8 cellular contexts compared by ENCODE assay signal in genomic region chr2:215880970-215881369, GRCh38.
A peak's percentile ranks its signal among the peaks of the same experiment; 100 is the strongest.
DNase-seq lines count a peak whose midpoint lies in the region; ATAC-seq, FAIRE-seq and TF ChIP-seq lines count a peak whose summit lies in the region.

No MANE protein-coding gene starts in this region.

- intact Hi-C loops in GM12878 (cut with micrococcal nuclease; ENCODE audit: unreplicated experiment), result loop anchor here (5.0 kb wide), 1 partner anchor 36 kb away; no protein-coding TSS in a partner anchor

- no peaks in the 10 kb centered on the region for H4K20me1 ChIP-seq in GM12878 (ENCODE audit: control insufficient read depth, insufficient read depth)

- H2AFZ ChIP-seq in GM12878 (ENCODE audit: control insufficient read depth, low read depth, low read length), result peak overlapping the region; percentile 46; the same call in 1 of the 2 replicates

- RAD21 ChIA-PET in GM12878 (lab: Charles Lee; ENCODE audit: unreplicated experiment), result interaction anchor here (0.6 to 7.0 kb wide), 16 partner anchors 12 to 314 kb away, joined by 3 to 76 read pairs (median 4); no protein-coding TSS in a partner anchor

- H3K27me3 ChIP-seq in GM12878 (replicated peaks in 1 of 2; ENCODE audit: control insufficient read depth in 2 of 2, insufficient read depth in 2 of 2, low read length in 1 of 2), result no peaks in the 10 kb centered on the region

- H3K27ac ChIP-seq in GM12878 (ENCODE audit: control insufficient read depth, insufficient read depth), result no peak overlapping the region

- in situ Hi-C loops in GM12878 (cut with MboI), result no loop called here

- H3K4me1 ChIP-seq in GM12878 (ENCODE audit: control insufficient read depth, insufficient read depth, low read length), result peaks cover 15% of the 10 kb centered on the region

- no peaks in the 10 kb centered on the region for H3K79me2 ChIP-seq in GM12878 (ENCODE audit: control insufficient read depth, insufficient read depth, low read length)

- H3K4me3 ChIP-seq in GM12864 (ENCODE audit: low read depth, low read length) (no peak overlapping the region), GM12878 (no peak overlapping the region)

- H3K9me3 ChIP-seq in GM12878 (replicated peaks; ENCODE audit: control insufficient read depth, insufficient read depth, low read length), result 0 out of 3 replicates have a peak, but pooled peaks cover 2% of the 10 kb centered on the region

- ATAC-seq in GM21423 (IDR thresholded peaks at IDR 0.05; ENCODE audit: unreplicated experiment) (peak; percentile 64), HG03159 (IDR thresholded peaks at IDR 0.05; ENCODE audit: unreplicated experiment) (peak; percentile 72), GM12878 (peak; percentile 82)

- DNase-seq in GM12864 (ENCODE audit: low read depth) (peak; percentile 10), GM12878 (ENCODE audit: low read depth, low spot score) (peak; percentile 38), NCI-H1092 (lab: John Stamatoyannopoulos, UW) (no peak), amniotic stem cell (lab: John Stamatoyannopoulos, UW) (no peak), AML-193 (lab: John Stamatoyannopoulos, UW) (no peak)
- no peak for DNase-seq in stimulated activated CD4-positive, alpha-beta T cell treated with anti-CD3 and anti-CD28 coated beads, Interleukin-15, amount 100 ng/mL, for 24 hours

- no peak overlapping the region for H3K4me2 ChIP-seq in GM12878 (ENCODE audit: control insufficient read depth, insufficient read depth)

- CTCF ChIA-PET in GM12878 (lab: Yijun Ruan, JAX), result interaction anchor here (0.7 to 2.5 kb wide), 11 partner anchors 10 to 314 kb away, joined by 3 to 10 read pairs (median 5); no protein-coding TSS in a partner anchor

- TF ChIP-seq RAD21 in GM12878 (IDR thresholded peaks at IDR 0.05; ENCODE audit: insufficient read depth, low read depth, low read length), result no peak

- POLR2A ChIA-PET in GM12878 (lab: Charles Lee), result interaction anchor here (0.9 to 2.7 kb wide), 10 partner anchors 9 to 438 kb away, joined by 3 to 10 read pairs (median 4); no protein-coding TSS in a partner anchor

- TF ChIP-seq POLR2A in GM12878 (IDR thresholded peaks at IDR 0.05; ENCODE audit: low read depth, low read length), result no peak

- no TSS peak for BruUV-seq in GM12878 (replicated peaks; lab: Mats Ljungman, UMichigan)

- SMC1A ChIA-PET in GM12878 (lab: Charles Lee; ENCODE audit: uncharacterized antibody, unreplicated experiment), result interaction anchor here (0.6 to 11.2 kb wide), 22 partner anchors 8 to 574 kb away, joined by 3 to 185 read pairs (median 6); no protein-coding TSS in a partner anchor

- WGBS in GM12878 (ENCODE audit: insufficient coverage, insufficient replicate concordance, low lambda C conversion rate, missing lambda C conversion rate), result 4% methylated on average over 4 of the region's 4 CpGs

- H3K9ac ChIP-seq in GM12878 (ENCODE audit: control insufficient read depth, insufficient read depth, low read length), result no peak overlapping the region

- TF ChIP-seq EP300 in GM12878 (IDR thresholded peaks at IDR 0.05; ENCODE audit: borderline replicate concordance in 1 of 2, control insufficient read depth in 1 of 2, low read depth in 2 of 2, low read length in 2 of 2), result no peak

- FAIRE-seq in GM12878 (lab: Jason Lieb, UNC), result no peak

- H3K36me3 ChIP-seq in GM12878 (ENCODE audit: control insufficient read depth in 2 of 2, insufficient read depth in 2 of 2, low read length in 1 of 2), result no peaks in the 10 kb centered on the region

- TF ChIP-seq CTCF in GM12864 (IDR thresholded peaks at IDR 0.05; ENCODE audit: low read depth, low read length, missing control alignments), result no peak
- no peak for TF ChIP-seq CTCF in GM12878 (IDR thresholded peaks at IDR 0.05 in 2 of 3, conservative IDR thresholded peaks at IDR 0.05 in 1 of 3; ENCODE audit: control insufficient read depth in 2 of 3, extremely low read depth in 1 of 3, insufficient read depth in 1 of 3, low read depth in 3 of 3, low read length in 3 of 3)

TF ChIP-seq in GM12878, 131 proteins besides CTCF, POLR2A, EP300 and RAD21 (continues in another document):
- TF ChIP-seq, protein P1, sequence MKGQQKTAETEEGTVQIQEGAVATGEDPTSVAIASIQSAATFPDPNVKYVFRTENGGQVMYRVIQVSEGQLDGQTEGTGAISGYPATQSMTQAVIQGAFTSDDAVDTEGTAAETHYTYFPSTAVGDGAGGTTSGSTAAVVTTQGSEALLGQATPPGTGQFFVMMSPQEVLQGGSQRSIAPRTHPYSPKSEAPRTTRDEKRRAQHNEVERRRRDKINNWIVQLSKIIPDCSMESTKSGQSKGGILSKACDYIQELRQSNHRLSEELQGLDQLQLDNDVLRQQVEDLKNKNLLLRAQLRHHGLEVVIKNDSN (IDR thresholded peaks at IDR 0.05; ENCODE audit: borderline replicate concordance, extremely low read length, insufficient read depth, low read depth, low read length), result peak; percentile 53
- TF ChIP-seq NFXL1 (IDR thresholded peaks at IDR 0.05; ENCODE audit: borderline replicate concordance) (no peak), NRF1 (conservative IDR thresholded peaks at IDR 0.05; ENCODE audit: low read depth, low read length) (no peak), ZNF384 (IDR thresholded peaks at IDR 0.05; ENCODE audit: borderline replicate concordance, low read depth, low read length) (no peak), BHLHE40 (IDR thresholded peaks at IDR 0.05; ENCODE audit: borderline replicate concordance in 1 of 2, low read depth in 2 of 2, low read length in 1 of 2) (peak; percentile 90), PAX8 (IDR thresholded peaks at IDR 0.05) (no peak), FOXK2 (IDR thresholded peaks at IDR 0.05) (no peak), SIX5 (IDR thresholded peaks at IDR 0.05; ENCODE audit: low read depth, low read length, severe bottlenecking) (no peak), CREM (IDR thresholded peaks at IDR 0.05; ENCODE audit: low read depth) (no peak), IKZF1 (conservative IDR thresholded peaks at IDR 0.05) (0 out of 2 replicates have a peak, but pooled peaks have one; percentile 6), BRCA1 (IDR thresholded peaks at IDR 0.05; ENCODE audit: low read depth, low read length) (no peak), ZNF24 (IDR thresholded peaks at IDR 0.05) (no peak), CEBPB (IDR thresholded peaks at IDR 0.05; ENCODE audit: borderline replicate concordance in 1 of 2, low read depth in 2 of 2, low read length in 2 of 2) (no peak), HDGF (IDR thresholded peaks at IDR 0.05) (no peak)
- TF ChIP-seq, protein P2, sequence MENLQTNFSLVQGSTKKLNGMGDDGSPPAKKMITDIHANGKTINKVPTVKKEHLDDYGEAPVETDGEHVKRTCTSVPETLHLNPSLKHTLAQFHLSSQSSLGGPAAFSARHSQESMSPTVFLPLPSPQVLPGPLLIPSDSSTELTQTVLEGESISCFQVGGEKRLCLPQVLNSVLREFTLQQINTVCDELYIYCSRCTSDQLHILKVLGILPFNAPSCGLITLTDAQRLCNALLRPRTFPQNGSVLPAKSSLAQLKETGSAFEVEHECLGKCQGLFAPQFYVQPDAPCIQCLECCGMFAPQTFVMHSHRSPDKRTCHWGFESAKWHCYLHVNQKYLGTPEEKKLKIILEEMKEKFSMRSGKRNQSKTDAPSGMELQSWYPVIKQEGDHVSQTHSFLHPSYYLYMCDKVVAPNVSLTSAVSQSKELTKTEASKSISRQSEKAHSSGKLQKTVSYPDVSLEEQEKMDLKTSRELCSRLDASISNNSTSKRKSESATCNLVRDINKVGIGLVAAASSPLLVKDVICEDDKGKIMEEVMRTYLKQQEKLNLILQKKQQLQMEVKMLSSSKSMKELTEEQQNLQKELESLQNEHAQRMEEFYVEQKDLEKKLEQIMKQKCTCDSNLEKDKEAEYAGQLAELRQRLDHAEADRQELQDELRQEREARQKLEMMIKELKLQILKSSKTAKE (IDR thresholded peaks at IDR 0.05; ENCODE audit: low read depth, poor library complexity, severe bottlenecking), result no peak
- TF ChIP-seq, protein P3, sequence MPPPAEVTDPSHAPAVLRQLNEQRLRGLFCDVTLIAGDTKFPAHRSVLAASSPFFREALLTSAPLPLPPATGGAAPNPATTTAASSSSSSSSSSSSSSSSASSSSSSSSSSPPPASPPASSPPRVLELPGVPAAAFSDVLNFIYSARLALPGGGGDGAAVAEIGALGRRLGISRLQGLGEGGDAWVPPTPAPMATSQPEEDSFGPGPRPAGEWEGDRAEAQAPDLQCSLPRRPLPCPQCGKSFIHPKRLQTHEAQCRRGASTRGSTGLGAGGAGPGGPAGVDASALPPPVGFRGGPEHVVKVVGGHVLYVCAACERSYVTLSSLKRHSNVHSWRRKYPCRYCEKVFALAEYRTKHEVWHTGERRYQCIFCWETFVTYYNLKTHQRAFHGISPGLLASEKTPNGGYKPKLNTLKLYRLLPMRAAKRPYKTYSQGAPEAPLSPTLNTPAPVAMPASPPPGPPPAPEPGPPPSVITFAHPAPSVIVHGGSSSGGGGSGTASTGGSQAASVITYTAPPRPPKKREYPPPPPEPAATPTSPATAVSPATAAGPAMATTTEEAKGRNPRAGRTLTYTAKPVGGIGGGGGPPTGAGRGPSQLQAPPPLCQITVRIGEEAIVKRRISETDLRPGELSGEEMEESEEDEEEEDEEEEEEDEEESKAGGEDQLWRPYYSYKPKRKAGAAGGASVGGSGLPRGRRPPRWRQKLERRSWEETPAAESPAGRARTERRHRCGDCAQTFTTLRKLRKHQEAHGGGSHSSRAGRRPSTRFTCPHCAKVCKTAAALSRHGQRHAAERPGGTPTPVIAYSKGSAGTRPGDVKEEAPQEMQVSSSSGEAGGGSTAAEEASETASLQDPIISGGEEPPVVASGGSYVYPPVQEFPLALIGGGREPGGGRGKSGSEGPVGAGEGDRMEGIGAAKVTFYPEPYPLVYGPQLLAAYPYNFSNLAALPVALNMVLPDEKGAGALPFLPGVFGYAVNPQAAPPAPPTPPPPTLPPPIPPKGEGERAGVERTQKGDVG (CRISPR knock-in tag; IDR thresholded peaks at IDR 0.05), result no peak
- TF ChIP-seq, protein P4, sequence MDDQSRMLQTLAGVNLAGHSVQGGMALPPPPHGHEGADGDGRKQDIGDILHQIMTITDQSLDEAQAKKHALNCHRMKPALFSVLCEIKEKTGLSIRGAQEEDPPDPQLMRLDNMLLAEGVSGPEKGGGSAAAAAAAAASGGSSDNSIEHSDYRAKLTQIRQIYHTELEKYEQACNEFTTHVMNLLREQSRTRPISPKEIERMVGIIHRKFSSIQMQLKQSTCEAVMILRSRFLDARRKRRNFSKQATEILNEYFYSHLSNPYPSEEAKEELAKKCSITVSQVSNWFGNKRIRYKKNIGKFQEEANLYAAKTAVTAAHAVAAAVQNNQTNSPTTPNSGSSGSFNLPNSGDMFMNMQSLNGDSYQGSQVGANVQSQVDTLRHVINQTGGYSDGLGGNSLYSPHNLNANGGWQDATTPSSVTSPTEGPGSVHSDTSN (IDR thresholded peaks at IDR 0.05; ENCODE audit: insufficient replicate concordance, low read depth, low read length), result no peak

Comparison
In these comparisons a context has a peak if more than half of its experiments do, and no peak if none do; other contexts are left out.
1. DNase-seq: peak in GM12864 (single experiment) and GM12878 (single experiment); none in stimulated activated CD4-positive, alpha-beta T cell treated with anti-CD3 and anti-CD28 coated beads, Interleukin-15, amount 100 ng/mL, for 24 hours (single experiment), NCI-H1092 (single experiment), amniotic stem cell (single experiment) and AML-193 (0 of 2).
2. Peak in every context shown above with its lines, with median percentiles within 50 percentile points of each other: ATAC-seq.